ENCODE assay signal across 14 cellular contexts in genomic region chr16:22193134-22193411, GRCh38. TPM values are rescaled to one million over a fixed set of nuclear protein-coding genes. Genes with fewer than 3 reads are reported as not detected.
DNase-seq lines count a peak whose midpoint lies in the region; ATAC-seq, FAIRE-seq and TF ChIP-seq lines count a peak whose summit lies in the region.
"Had no signal": no experiment of that assay in that cellular context is flagged by ENCODE, and none has a peak within 500 bp of the region (broad histone marks: within the 10 kb centered on the region; RNA-seq: fewer than 3 reads in every experiment).

No MANE protein-coding gene starts in this region.

- no peaks in the 10 kb centered on the region for H4K20me1 ChIP-seq in GM23248 (ENCODE audit: insufficient read depth)

- H3K4me1 Mint-ChIP-seq in activated CD8-positive, alpha-beta T cell treated with anti-CD3 and anti-CD28 coated beads for 36 hours (ENCODE audit: low read depth): peaks cover 57% of the 10 kb centered on the region
- peaks cover 63 to 79% of the 10 kb centered on the region in 2 donors for H3K4me1 Mint-ChIP-seq in immature natural killer cell
- H3K4me1 Mint-ChIP-seq in stimulated activated naive CD8-positive, alpha-beta T cell treated with anti-CD3 and anti-CD28 coated beads, Interleukin-15, Interleukin-2, amounts not matched to agents 100 ng/mL and 50 ng/mL, for 24 hours (ENCODE audit: low read depth): peaks cover 75% of the 10 kb centered on the region

- no peak for ATAC-seq in activated CD8-positive, alpha-beta T cell treated with anti-CD3 and anti-CD28 coated beads for 36 hours
- ATAC-seq in GM19467 (IDR thresholded peaks at IDR 0.05; ENCODE audit: unreplicated experiment) (no peak), GM21825 (IDR thresholded peaks at IDR 0.05; ENCODE audit: unreplicated experiment) (no peak)

- 70 to 82% methylated on average over 2 of the region's 2 CpGs for WGBS in GM23248 (ENCODE audit: low coverage in 1 of 2, low lambda C conversion rate in 2 of 2, missing lambda C conversion rate in 2 of 2), 2 experiments

- H3K9me3 ChIP-seq in GM23248 (ENCODE audit: low read depth): no peaks in the 10 kb centered on the region
- H3K9me3 ChIP-seq: neutrophil had no signal

- intact Hi-C loops in activated CD8-positive, alpha-beta T cell treated with anti-CD3 and anti-CD28 coated beads for 36 hours (cut with micrococcal nuclease): no loop called here

- in situ Hi-C loops in GM23248 (cut with MboI): no loop called here

- H3K27ac Mint-ChIP-seq in activated CD8-positive, alpha-beta T cell treated with anti-CD3 and anti-CD28 coated beads for 36 hours: peak overlapping the region; percentile 100
- H3K27ac Mint-ChIP-seq in immature natural killer cell: peak overlapping the region; percentile 97 to 99 (median 98)
- H3K27ac Mint-ChIP-seq in stimulated activated naive CD8-positive, alpha-beta T cell treated with anti-CD3 and anti-CD28 coated beads, Interleukin-15, Interleukin-2, amounts not matched to agents 100 ng/mL and 50 ng/mL, for 24 hours: peak overlapping the region; percentile 100

- no peak for TF ChIP-seq CTCF in activated CD8-positive, alpha-beta T cell treated with anti-CD3 and anti-CD28 coated beads for 36 hours (IDR thresholded peaks at IDR 0.05)

- H3F3A ChIP-seq in GM23248 (ENCODE audit: insufficient read depth): peaks cover 41% of the 10 kb centered on the region

- peak overlapping the region; percentile 69 for H3K4me3 ChIP-seq in GM23248

- H3K36me3 Mint-ChIP-seq in activated CD8-positive, alpha-beta T cell treated with anti-CD3 and anti-CD28 coated beads for 36 hours (ENCODE audit: low read depth): peaks cover 12% of the 10 kb centered on the region
- H3K36me3 Mint-ChIP-seq in immature natural killer cell: no peaks in the 10 kb centered on the region
- peaks cover 4% of the 10 kb centered on the region for H3K36me3 Mint-ChIP-seq in stimulated activated naive CD8-positive, alpha-beta T cell treated with anti-CD3 and anti-CD28 coated beads, Interleukin-15, Interleukin-2, amounts not matched to agents 100 ng/mL and 50 ng/mL, for 24 hours (ENCODE audit: low read depth)

- DNase-seq in GM23248 (no peak), immature natural killer cell (no peak), frontal cortex (ENCODE audit: low spot score in 2 of 2) (no peak)
- no peak for DNase-seq in activated CD8-positive, alpha-beta T cell treated with anti-CD3 and anti-CD28 coated beads for 36 hours
- DNase-seq: stimulated activated CD4-positive, alpha-beta T cell treated with anti-CD3 and anti-CD28 coated beads, Interleukin-2, amount 100 ng/mL, for 48 hours; trophoblast cell had no signal

- H3K4me1 ChIP-seq in GM23248 (ENCODE audit: insufficient read depth): peaks cover 24% of the 10 kb centered on the region

- H2AFZ ChIP-seq in GM23248: peak overlapping the region; percentile 84

- H3K9me2 ChIP-seq in GM23248 (ENCODE audit: insufficient read depth): no peaks in the 10 kb centered on the region

- POLR2A ChIA-PET in activated CD8-positive, alpha-beta T cell treated with anti-CD3 and anti-CD28 coated beads for 36 hours (lab: Charles Lee): interaction anchor here (3.4 to 8.7 kb wide), 2 partner anchors 15 to 105 kb away, joined by 29 to 113 read pairs; partner anchors contain the start of genes EEF2K and POLR3E

- CTCF ChIA-PET in activated CD8-positive, alpha-beta T cell treated with anti-CD3 and anti-CD28 coated beads for 36 hours (lab: Charles Lee): interaction anchor here (3.2 to 5.9 kb wide), 2 partner anchors 13 to 103 kb away, joined by 11 to 37 read pairs; partner anchors contain the start of genes EEF2K and POLR3E

- no peaks in the 10 kb centered on the region for H3K36me3 ChIP-seq in GM23248 (ENCODE audit: low read depth)
- H3K36me3 ChIP-seq: neutrophil had no signal

- H3K27me3 Mint-ChIP-seq in activated CD8-positive, alpha-beta T cell treated with anti-CD3 and anti-CD28 coated beads for 36 hours: peaks cover 2% of the 10 kb centered on the region
- peaks cover 26 to 42% (median 39%) of the 10 kb centered on the region in 3 donors for H3K27me3 Mint-ChIP-seq in immature natural killer cell (ENCODE audit: low read depth in 3 of 3)
- peaks cover 3% of the 10 kb centered on the region for H3K27me3 Mint-ChIP-seq in stimulated activated naive CD8-positive, alpha-beta T cell treated with anti-CD3 and anti-CD28 coated beads, Interleukin-15, Interleukin-2, amounts not matched to agents 100 ng/mL and 50 ng/mL, for 24 hours

- no peak for FAIRE-seq in frontal cortex (lab: Jason Lieb, UNC)
- FAIRE-seq: endometrium, GM12891 had no signal

- H3K79me2 ChIP-seq in GM23248 (ENCODE audit: insufficient read depth): no peaks in the 10 kb centered on the region

- H3K27me3 ChIP-seq in GM23248 (replicated peaks; ENCODE audit: insufficient read depth): no peaks in the 10 kb centered on the region
- H3K27me3 ChIP-seq: neutrophil had no signal

- peaks cover 8% of the 10 kb centered on the region for H3K9me3 Mint-ChIP-seq in activated CD8-positive, alpha-beta T cell treated with anti-CD3 and anti-CD28 coated beads for 36 hours
- H3K9me3 Mint-ChIP-seq in immature natural killer cell: no peaks in the 10 kb centered on the region
- peaks cover 8% of the 10 kb centered on the region for H3K9me3 Mint-ChIP-seq in stimulated activated naive CD8-positive, alpha-beta T cell treated with anti-CD3 and anti-CD28 coated beads, Interleukin-15, Interleukin-2, amounts not matched to agents 100 ng/mL and 50 ng/mL, for 24 hours

- H3K4me2 ChIP-seq in GM23248 (ENCODE audit: unreplicated experiment): peak overlapping the region; percentile 90

- H3K9ac ChIP-seq in GM23248: peak overlapping the region; percentile 91

- H3K27ac ChIP-seq in GM23248: peak overlapping the region; percentile 97

- H3K4me3 Mint-ChIP-seq in activated CD8-positive, alpha-beta T cell treated with anti-CD3 and anti-CD28 coated beads for 36 hours: peak overlapping the region; percentile 94
- H3K4me3 Mint-ChIP-seq in immature natural killer cell: peak overlapping the region in 2 of 5 donors; percentile 33 to 97
- H3K4me3 Mint-ChIP-seq in stimulated activated naive CD8-positive, alpha-beta T cell treated with anti-CD3 and anti-CD28 coated beads, Interleukin-15, Interleukin-2, amounts not matched to agents 100 ng/mL and 50 ng/mL, for 24 hours: peak overlapping the region; percentile 89

RNA-seq across cellular contexts. Expression of gene EEF2K, which starts 13.0 kb away (rescaled TPM):
- 16.3 and 16.6 TPM in 2 replicates for total RNA-seq in GM23248 (2014; rRNA removed; shearing (Covaris generic))
- polyA plus RNA-seq in GM23248 (2016; fragmentation: Nextera tagmentation; extraction: Ambion mirVana) (6.9 and 8.7 TPM in 2 replicates), immature natural killer cell (1 to 10 TPM in 2 of 3 donors, not detected in 1; 1.1 to 3.2 TPM)
- total RNA-seq in activated CD8-positive, alpha-beta T cell treated with anti-CD3 and anti-CD28 coated beads for 36 hours: 10 to 100 TPM; 28.6 to 31.2 TPM
- total RNA-seq in frontal cortex: 9.8 TPM

RNA-seq across cellular contexts. Expression of gene SDR42E2, which starts 30.8 kb away (rescaled TPM):
- not detected in 2 replicates for total RNA-seq in GM23248 (2014; rRNA removed; shearing (Covaris generic))
- polyA plus RNA-seq in GM23248 (2016; fragmentation: Nextera tagmentation; extraction: Ambion mirVana): not detected in 2 replicates
- under 1 TPM in 1 of 2 experiments, not detected in 1; 0.14 TPM for total RNA-seq in activated CD8-positive, alpha-beta T cell treated with anti-CD3 and anti-CD28 coated beads for 36 hours
- under 1 TPM in 2 of 3 donors, not detected in 1; 0.47 to 0.51 TPM for polyA plus RNA-seq in immature natural killer cell
- total RNA-seq in frontal cortex: not detected
- total RNA-seq: NCI-H460, SK-MEL-5 had no signal
